8 cellular contexts compared by ENCODE assay signal in genomic region chrY:12904618-12905519, GRCh38. TPM values are rescaled to one million over a fixed set of nuclear protein-coding genes. Genes with fewer than 3 reads are reported as not detected.
DNase-seq lines count a peak whose midpoint lies in the region; ATAC-seq and TF ChIP-seq lines count a peak whose summit lies in the region.

DDX3Y (plus strand) TSS chrY:12904868; CDS start chrY:12904937, 69 bp downstream.

- peaks cover 12% of the 10 kb centered on the region for H3K4me1 ChIP-seq in lower lobe of right lung
- H3K4me1 ChIP-seq in hepatocyte (ENCODE audit: insufficient read depth) = no peaks in the 10 kb centered on the region

- TF ChIP-seq CTCF in lower lobe of right lung (IDR thresholded peaks at IDR 0.05) = no peak
- TF ChIP-seq CTCF in hepatocyte (IDR thresholded peaks at IDR 0.05; ENCODE audit: poor library complexity) = no peak

- intact Hi-C loops in lower lobe of right lung (cut with DNase I) = no loop called here

- no peaks in the 10 kb centered on the region for H3K9me3 ChIP-seq in lower lobe of right lung
- no peaks in the 10 kb centered on the region for H3K9me3 ChIP-seq in hepatocyte (ENCODE audit: low read depth)

- H3K4me3 ChIP-seq in lower lobe of right lung (peak within 1 kb of the TSS; percentile 68), hepatocyte (no peak within 1 kb of the TSS)

- WGBS in hepatocyte (ENCODE audit: low lambda C conversion rate, missing lambda C conversion rate) = no CpG with 5 or more reads among the region's 55 CpGs

- DNase-seq in activated T-cell treated with anti-CD3 and anti-CD28 coated beads for 24 hours (ENCODE audit: low read depth) (peak; percentile 76), NCI-H526 (lab: John Stamatoyannopoulos, UW) (peak; percentile 70 to 76), lower lobe of right lung (peak; percentile 88), stromal cell of bone marrow (ENCODE audit: low read depth) (peak; percentile 66), hepatocyte (ENCODE audit: low spot score) (no peak)
- DNase-seq in activated T-cell treated with anti-CD3 and anti-CD28 coated beads, Interleukin-2, amount 50 U/mL, for 48 hours = no peak
- peak; percentile 56 for DNase-seq in activated naive CD8-positive, alpha-beta T cell treated with anti-CD3 and anti-CD28 coated beads, Interleukin-2, amount 50 U/mL, for 16 hours (ENCODE audit: low read depth, low spot score)

- H2AFZ ChIP-seq in hepatocyte = no peak within 1 kb of the TSS

- no peak within 1 kb of the TSS for H3K4me2 ChIP-seq in hepatocyte

- H3K27ac ChIP-seq in lower lobe of right lung (peak within 1 kb of the TSS; percentile 96), hepatocyte (no peak within 1 kb of the TSS)

- no peaks in the 10 kb centered on the region for H4K20me1 ChIP-seq in hepatocyte (ENCODE audit: insufficient read depth, poor library complexity, severe bottlenecking)

- peak in 1 of 2 donors; percentile 100 for ATAC-seq in lower lobe of right lung
- ATAC-seq in GM21723 (IDR thresholded peaks at IDR 0.05; ENCODE audit: unreplicated experiment) = no peak

- H3K27me3 ChIP-seq in lower lobe of right lung (ENCODE audit: low read depth) (no peaks in the 10 kb centered on the region), hepatocyte (no peaks in the 10 kb centered on the region)

- H3K36me3 ChIP-seq in lower lobe of right lung (peaks cover under 1% of the 10 kb centered on the region), hepatocyte (replicated peaks; ENCODE audit: insufficient read depth, low read depth) (no peaks in the 10 kb centered on the region)

- no peaks in the 10 kb centered on the region for H3K9me2 ChIP-seq in hepatocyte (replicated peaks; ENCODE audit: insufficient read depth)

- H3K79me2 ChIP-seq in hepatocyte = no peaks in the 10 kb centered on the region

RNA-seq across cellular contexts. Expression of gene DDX3Y, which starts in this region (rescaled TPM):
- total RNA-seq in lower lobe of right lung = 63.7 TPM
- total RNA-seq in hepatocyte = not detected in 2 replicates
- polyA plus RNA-seq in hepatocyte = not detected in 2 replicates

Comparison
In these comparisons a context has a peak if more than half of its experiments do, and no peak if none do; other contexts are left out.
1. DNase-seq: peak in activated T-cell treated with anti-CD3 and anti-CD28 coated beads for 24 hours (single experiment), NCI-H526 (2 of 2), activated naive CD8-positive, alpha-beta T cell treated with anti-CD3 and anti-CD28 coated beads, Interleukin-2, amount 50 U/mL, for 16 hours (single experiment), lower lobe of right lung (single experiment) and stromal cell of bone marrow (single experiment); none in activated T-cell treated with anti-CD3 and anti-CD28 coated beads, Interleukin-2, amount 50 U/mL, for 48 hours (0 of 2) and hepatocyte (single experiment).